Comparison of ENCODE assay signal across 16 cellular contexts in genomic region chr13:109782823-109783411, GRCh38. TPM values are rescaled to one million over a fixed set of nuclear protein-coding genes. Genes with fewer than 3 reads are reported as not detected.
DNase-seq lines count a peak whose midpoint lies in the region; ATAC-seq, FAIRE-seq and TF ChIP-seq lines count a peak whose summit lies in the region.
"Had no signal": no experiment of that assay in that cellular context is flagged by ENCODE, and none has a peak within 500 bp of the region (broad histone marks: within the 10 kb centered on the region; RNA-seq: fewer than 3 reads in every experiment).

No MANE protein-coding gene starts in this region.

- peak overlapping the region in 7 of 8 donors; percentile 22 to 74 (median 48) for H3K4me3 Mint-ChIP-seq in CD4-positive, alpha-beta memory T cell
- H3K4me3 Mint-ChIP-seq in naive thymus-derived CD8-positive, alpha-beta T cell, result peak overlapping the region in 8 of 10 donors; percentile 26 to 84 (median 69)
- H3K4me3 Mint-ChIP-seq: activated naive CD4-positive, alpha-beta T cell treated with anti-CD3 and anti-CD28 coated beads for 36 hours had no signal

- DNase-seq in CD4-positive, alpha-beta memory T cell, result peak in 1 of 5 donors; percentile 19
- DNase-seq in ascending aorta (ENCODE audit: low spot score in 2 of 2) (no peak), HepG2 (ENCODE audit: low spot score) (no peak), amygdala (lab: John Stamatoyannopoulos, UW) (no peak), hepatic stellate cell (ENCODE audit: low spot score) (no peak)
- peak in 2 of 10 donors; percentile 11 to 25 for DNase-seq in naive thymus-derived CD8-positive, alpha-beta T cell
- DNase-seq: activated naive CD4-positive, alpha-beta T cell treated with anti-CD3 and anti-CD28 coated beads for 36 hours; C1 segment of cervical spinal cord; colonic mucosa; NCI-H1092 treated with DMSO at 0.1 percent for 48 hours; NCI-H510A; Peyer's patch; stimulated activated CD4-positive, alpha-beta T cell treated with anti-CD3 and anti-CD28 coated beads, Interleukin-2, amount 100 ng/mL, for 48 hours; T1000 had no signal

- no peak overlapping the region for H2AFZ ChIP-seq in HepG2 (ENCODE audit: low read length)

- no peaks in the 10 kb centered on the region for H3K9me3 ChIP-seq in CD4-positive, alpha-beta memory T cell (ENCODE audit: control insufficient read depth in 1 of 2, low read length in 2 of 2)
- H3K9me3 ChIP-seq in ascending aorta (no peaks in the 10 kb centered on the region), HepG2 (ENCODE audit: low read length) (no peaks in the 10 kb centered on the region)
- H3K9me3 ChIP-seq: colonic mucosa, Peyer's patch had no signal

- H4K20me1 ChIP-seq in HepG2 (ENCODE audit: insufficient read depth, low read length), result no peaks in the 10 kb centered on the region

- 95% methylated on average over 38 of the region's 70 CpGs for WGBS in HepG2 (ENCODE audit: low lambda C conversion rate)

- peak overlapping the region in 2 of 7 donors; percentile 29 to 52 for H3K27ac Mint-ChIP-seq in CD4-positive, alpha-beta memory T cell
- peak overlapping the region in 2 of 10 donors; percentile 70 to 84 for H3K27ac Mint-ChIP-seq in naive thymus-derived CD8-positive, alpha-beta T cell
- H3K27ac Mint-ChIP-seq: activated naive CD4-positive, alpha-beta T cell treated with anti-CD3 and anti-CD28 coated beads for 36 hours had no signal

- H3K27me3 Mint-ChIP-seq in CD4-positive, alpha-beta memory T cell, result no peaks in the 10 kb centered on the region
- H3K27me3 Mint-ChIP-seq in naive thymus-derived CD8-positive, alpha-beta T cell, result no peaks in the 10 kb centered on the region

- H3K4me2 ChIP-seq in HepG2 (ENCODE audit: low read depth, low read length), result no peak overlapping the region

- intact Hi-C loops in CD4-positive, alpha-beta memory T cell (cut with micrococcal nuclease), result no loop called here
- intact Hi-C loops in ascending aorta (cut with DNase I) (loop anchor here (10.0 kb wide), 2 partner anchors 398 to 1568 kb away; partner anchors contain the start of genes ABHD13 and LIG4), HepG2 (cut with micrococcal nuclease; ENCODE audit: unreplicated experiment) (loop anchor here (10.0 kb wide), 1 partner anchor 528 kb away; no protein-coding TSS in a partner anchor)

- no peaks in the 10 kb centered on the region for H3K27me3 ChIP-seq in CD4-positive, alpha-beta memory T cell (ENCODE audit: insufficient read depth, low read length)
- H3K27me3 ChIP-seq in ascending aorta (no peaks in the 10 kb centered on the region), HepG2 (ENCODE audit: control insufficient read depth in 1 of 2, insufficient read depth in 2 of 2, low read length in 2 of 2) (peaks cover 0 to 11% of the 10 kb centered on the region in 2 experiments; a peak in 3 of 5 replicates)
- H3K27me3 ChIP-seq: colonic mucosa, Peyer's patch had no signal

- no peak for ATAC-seq in naive thymus-derived CD8-positive, alpha-beta T cell
- no peak for ATAC-seq in HepG2
- ATAC-seq in GM21390 (IDR thresholded peaks at IDR 0.05; ENCODE audit: unreplicated experiment), result no peak

- TF ChIP-seq CTCF in 22Rv1 (IDR thresholded peaks at IDR 0.05) (no peak), ascending aorta (IDR thresholded peaks at IDR 0.05) (no peak), HepG2 (CRISPR knock-in tag; IDR thresholded peaks at IDR 0.05) (no peak)

- POLR2A ChIA-PET in CD4-positive, alpha-beta memory T cell (lab: Charles Lee; ENCODE audit: partially characterized antibody), result no interaction called here
- POLR2A ChIA-PET in naive thymus-derived CD8-positive, alpha-beta T cell (lab: Charles Lee), result no interaction called here
- POLR2A ChIA-PET in HepG2 (lab: Yijun Ruan, JAX), result no interaction called here

- BruUV-seq in HepG2 (replicated peaks; lab: Mats Ljungman, UMichigan), result no TSS peak

- in situ Hi-C loops in HepG2 (cut with HindIII; ENCODE audit: extremely low pct_ligation_motif_present, low pct_unique_long_range_greater_than_20kb), result loop anchor here (25.0 kb wide), 1 partner anchor 821 kb away; no protein-coding TSS in a partner anchor

- H3K9me3 Mint-ChIP-seq in CD4-positive, alpha-beta memory T cell, result peaks cover 0 to 1% (median 0%) of the 10 kb centered on the region in 8 donors
- H3K9me3 Mint-ChIP-seq in naive thymus-derived CD8-positive, alpha-beta T cell, result no peaks in the 10 kb centered on the region
- H3K9me3 Mint-ChIP-seq: activated naive CD4-positive, alpha-beta T cell treated with anti-CD3 and anti-CD28 coated beads for 36 hours had no signal

- CTCF ChIA-PET in CD4-positive, alpha-beta memory T cell (lab: Charles Lee; ENCODE audit: partially characterized antibody), result interaction anchor here (0.5 to 1.6 kb wide), 3 partner anchors 32 to 512 kb away, joined by 3 to 6 read pairs (median 6); no protein-coding TSS in a partner anchor
- CTCF ChIA-PET in HepG2 (lab: Yijun Ruan, JAX; ENCODE audit: low intra/inter-chr PET ratio, low total read pairs), result no interaction called here

- no peak for FAIRE-seq in HepG2 (lab: Jason Lieb, UNC)

- no peak for TF ChIP-seq POLR2A in HepG2 (IDR thresholded peaks at IDR 0.05; ENCODE audit: insufficient read depth in 1 of 2, low read depth in 2 of 2, low read length in 2 of 2)

- no peaks in the 10 kb centered on the region for H3K79me2 ChIP-seq in HepG2 (ENCODE audit: insufficient read depth, low read length)

- H3K4me1 ChIP-seq in CD4-positive, alpha-beta memory T cell (ENCODE audit: insufficient read depth, low read length), result peaks cover 45% of the 10 kb centered on the region
- H3K4me1 ChIP-seq in ascending aorta (peaks cover 11 to 24% of the 10 kb centered on the region in 2 donors), HepG2 (ENCODE audit: insufficient read depth, low read length) (no peaks in the 10 kb centered on the region)

- TF ChIP-seq RAD21 in HepG2 (CRISPR knock-in tag; IDR thresholded peaks at IDR 0.05), result no peak

- H3K9ac ChIP-seq in HepG2 (ENCODE audit: insufficient read depth, low read depth, low read length), result no peak overlapping the region

- H3K36me3 Mint-ChIP-seq in CD4-positive, alpha-beta memory T cell, result peaks cover 4 to 17% of the 10 kb centered on the region in 2 donors
- H3K36me3 Mint-ChIP-seq in naive thymus-derived CD8-positive, alpha-beta T cell, result peaks cover 0 to 13% (median 6%) of the 10 kb centered on the region in 3 donors

- H3K27ac ChIP-seq in 22Rv1 (peak overlapping the region; percentile 90), ascending aorta (peak overlapping the region in 1 of 2 donors; percentile 81), HepG2 (ENCODE audit: extremely low read length, insufficient read depth, low read length) (no peak overlapping the region)
- no peak overlapping the region for H3K27ac ChIP-seq in CD4-positive, alpha-beta memory T cell (ENCODE audit: low read depth, low read length)
- H3K27ac ChIP-seq: colonic mucosa, Peyer's patch had no signal

- H3K4me3 ChIP-seq in CD4-positive, alpha-beta memory T cell (ENCODE audit: low read length in 2 of 2), result no peak overlapping the region
- H3K4me3 ChIP-seq in ascending aorta, result peak overlapping the region; percentile 85
- H3K4me3 ChIP-seq in HepG2 (replicated peaks in 1 of 3; ENCODE audit: insufficient read depth in 1 of 3, low read depth in 2 of 3, low read length in 3 of 3), result no peak overlapping the region

- TF ChIP-seq EP300 in HepG2 (IDR thresholded peaks at IDR 0.05; ENCODE audit: low read depth in 2 of 2, low read length in 2 of 2) (no peak), HepG2 (CRISPR knock-in tag; IDR thresholded peaks at IDR 0.05; ENCODE audit: borderline replicate concordance) (no peak)

- no peaks in the 10 kb centered on the region for H3K36me3 ChIP-seq in CD4-positive, alpha-beta memory T cell (ENCODE audit: insufficient read depth, low read length)
- H3K36me3 ChIP-seq in ascending aorta (peaks cover 35 to 55% of the 10 kb centered on the region in 2 donors), HepG2 (replicated peaks in 1 of 2; ENCODE audit: control insufficient read depth in 1 of 2, insufficient read depth in 2 of 2, low read length in 2 of 2) (no peaks in the 10 kb centered on the region)
- H3K36me3 ChIP-seq: colonic mucosa had no signal

- peaks cover 28 to 42% (median 36%) of the 10 kb centered on the region in 4 donors for H3K4me1 Mint-ChIP-seq in CD4-positive, alpha-beta memory T cell
- peaks cover 23 to 44% (median 40%) of the 10 kb centered on the region in 4 donors for H3K4me1 Mint-ChIP-seq in naive thymus-derived CD8-positive, alpha-beta T cell

TF ChIP-seq in HepG2, 621 proteins besides CTCF, POLR2A, EP300 and RAD21 (continues in another document):
- TF ChIP-seq TP53 (CRISPR knock-in tag; conservative IDR thresholded peaks at IDR 0.05) (no peak), ZNF549 (CRISPR knock-in tag; IDR thresholded peaks at IDR 0.05) (no peak), ZNF772 (CRISPR knock-in tag; IDR thresholded peaks at IDR 0.05) (no peak), ZNF260 (CRISPR knock-in tag; IDR thresholded peaks at IDR 0.05; ENCODE audit: borderline replicate concordance, low read depth) (no peak)

RNA-seq across cellular contexts. Expression of gene IRS2, which starts 3.5 kb away (rescaled TPM):
- total RNA-seq in CD4-positive, alpha-beta memory T cell, result 10 to 100 TPM; 20.9 to 21.4 TPM
- 1 to 10 TPM; 1.3 to 3.5 TPM for polyA plus RNA-seq in CD4-positive, alpha-beta memory T cell
- total RNA-seq in ascending aorta (42.4 TPM), HepG2 (2016; rRNA removed; fragmentation: Illumina TruSeq; extraction: Trizol) (0.02 TPM in 1 of 2 replicates, not detected in the other)
- 10 to 100 TPM; 20.7 to 21.5 TPM for total RNA-seq in naive thymus-derived CD8-positive, alpha-beta T cell
- polyA plus RNA-seq in naive thymus-derived CD8-positive, alpha-beta T cell, result 1 to 10 TPM; 2.1 to 2.9 (median 2.7) TPM
- not detected in 2 replicates for total RNA-seq in HepG2 (2016; cell fraction: cytosol; rRNA removed; fragmentation: Illumina TruSeq; extraction: Trizol; ENCODE audit: low read depth)
- 0.02 TPM in 1 of 2 replicates, not detected in the other for total RNA-seq in HepG2 (2016; cell fraction: insoluble cytoplasmic fraction; rRNA removed; fragmentation: Illumina TruSeq; extraction: Trizol)
- total RNA-seq in HepG2 (2016; cell fraction: membrane; rRNA removed; fragmentation: Illumina TruSeq; extraction: Trizol), result not detected in 2 replicates
- 0.03 TPM in 2 replicates for total RNA-seq in HepG2 (2016; cell fraction: nucleus; rRNA removed; fragmentation: Illumina TruSeq; extraction: Trizol)
- 0.04 and 0.05 TPM in 2 replicates for polyA plus RNA-seq in HepG2 (2011; rRNA removed)
- 0.01 and 0.03 TPM in 2 replicates for polyA plus RNA-seq in HepG2 (2011; cell fraction: cytosol; rRNA removed)
- 0.07 and 0.14 TPM in 2 replicates for polyA plus RNA-seq in HepG2 (2011; cell fraction: nucleus; rRNA removed)
- 0.08 and 0.09 TPM in 2 replicates for polyA plus RNA-seq in HepG2 (2012)
- polyA plus RNA-seq in HepG2 (2016; cell fraction: cytosol; fragmentation: Illumina TruSeq; extraction: Trizol; ENCODE audit: low read depth), result not detected in 2 replicates
- not detected in 2 replicates for polyA plus RNA-seq in HepG2 (2016; cell fraction: insoluble cytoplasmic fraction; fragmentation: Illumina TruSeq; extraction: Trizol; ENCODE audit: low read depth)
- not detected in 2 replicates for polyA plus RNA-seq in HepG2 (2016; cell fraction: membrane; fragmentation: Illumina TruSeq; extraction: Trizol; ENCODE audit: low read depth)
- polyA plus RNA-seq in HepG2 (2016; cell fraction: nucleus; fragmentation: Illumina TruSeq; extraction: Trizol; ENCODE audit: insufficient read depth, low read depth), result not detected in 2 replicates
- polyA minus RNA-seq in HepG2 (2011; rRNA and poly(A)+ RNA removed; ENCODE audit: low replicate concordance), result 0.06 and 6.1 TPM in 2 replicates
- polyA minus RNA-seq in HepG2 (2011; cell fraction: cytosol; rRNA and poly(A)+ RNA removed), result 0.10 TPM in 1 of 2 replicates, not detected in the other
- polyA minus RNA-seq in HepG2 (2011; cell fraction: nucleus; rRNA and poly(A)+ RNA removed), result 0.12 and 0.13 TPM in 2 replicates

Comparison
In these comparisons a context has a peak if more than half of its experiments do, and no peak if none do; other contexts are left out.
1. H3K4me3 ChIP-seq: peak in ascending aorta (2 of 2); none in CD4-positive, alpha-beta memory T cell (0 of 2) and HepG2 (0 of 3).
2. RNA of gene IRS2, which starts 3.5 kb away (total RNA-seq): 42.4 TPM in ascending aorta (single experiment), 20.7 to 21.5 TPM in naive thymus-derived CD8-positive, alpha-beta T cell and 20.9 to 21.4 TPM in CD4-positive, alpha-beta memory T cell; 0.02 to 0.03 TPM in HepG2; every median in the first group is over 10 times any median in the second.